8 cellular contexts compared by ENCODE assay signal in the genomic region with DNA sequence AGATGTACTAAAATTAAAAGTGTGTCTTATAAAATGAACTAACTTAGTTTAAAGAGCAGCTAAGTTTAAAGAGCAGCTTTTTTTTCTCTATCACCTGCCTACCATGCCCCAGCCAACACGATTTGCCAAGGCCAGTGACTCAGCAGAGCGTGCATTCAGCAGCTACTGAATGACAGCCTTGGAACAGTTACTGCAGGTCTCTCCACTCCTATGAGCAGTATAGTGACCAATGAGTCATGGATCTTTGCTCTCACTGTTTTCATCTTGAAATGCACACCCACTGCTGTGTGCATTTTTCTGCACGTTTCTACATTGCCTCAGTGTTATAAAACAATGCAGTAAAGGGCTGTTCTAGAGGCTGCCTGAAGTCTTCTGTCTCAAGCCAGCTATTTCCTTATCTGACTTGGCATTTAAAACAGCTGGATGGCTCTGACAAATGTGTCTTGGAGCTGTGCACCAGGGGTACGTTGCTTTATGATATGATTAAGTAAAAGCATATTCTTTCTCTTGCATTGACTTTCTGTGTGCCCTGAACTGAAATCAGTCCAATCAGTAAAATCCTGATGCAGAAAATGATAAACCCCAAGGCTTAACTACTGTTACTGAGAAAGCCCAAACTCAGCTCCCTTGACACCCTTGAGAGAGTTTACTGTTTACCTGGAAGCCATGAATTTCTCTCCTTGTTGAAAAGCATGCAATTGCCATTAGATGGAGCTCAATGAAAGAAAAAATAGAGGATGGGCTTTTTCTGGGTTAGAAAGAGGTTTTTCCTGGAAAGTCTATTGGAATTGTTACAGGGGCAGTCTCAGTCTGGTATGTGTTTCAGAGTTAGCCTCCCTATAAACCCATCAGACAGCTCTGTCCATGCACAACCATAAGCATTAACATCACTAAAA.
DNase-seq lines count a peak whose midpoint lies in the region; ATAC-seq and TF ChIP-seq lines count a peak whose summit lies in the region.

No MANE protein-coding gene starts in this region.

- H3K4me3 ChIP-seq in ascending aorta (no peak overlapping the region), stomach smooth muscle (ENCODE audit: low read length in 2 of 2) (no peak overlapping the region)

- H3K4me1 ChIP-seq in ascending aorta (peaks cover 0 to 12% of the 10 kb centered on the region in 2 donors), stomach smooth muscle (ENCODE audit: control insufficient read depth, insufficient read depth, low read length) (peaks cover 10% of the 10 kb centered on the region)

- in situ Hi-C loops in ACHN (cut with HindIII; ENCODE audit: low pct_ligation_motif_present, low pct_unique_long_range_greater_than_20kb, low sequenced_read_pairs): no loop called here

- TF ChIP-seq CTCF in ascending aorta (IDR thresholded peaks at IDR 0.05): no peak

- intact Hi-C loops in ascending aorta (cut with DNase I): loop anchor here (5.0 kb wide), 1 partner anchor 67 kb away; a partner anchor contains a TSS

- ATAC-seq in HG02884 (IDR thresholded peaks at IDR 0.05; ENCODE audit: unreplicated experiment) (no peak), HG03565 (IDR thresholded peaks at IDR 0.05; ENCODE audit: unreplicated experiment) (no peak)

- no peaks in the 10 kb centered on the region for H3K36me3 ChIP-seq in ascending aorta
- no peaks in the 10 kb centered on the region for H3K36me3 ChIP-seq in stomach smooth muscle (ENCODE audit: control insufficient read depth in 2 of 2, insufficient read depth in 2 of 2, low read length in 2 of 2)

- H3K9ac ChIP-seq in stomach smooth muscle (ENCODE audit: low read length in 2 of 2): no peak overlapping the region

- peak overlapping the region in 1 of 2 donors; percentile 36 for H3K27ac ChIP-seq in ascending aorta
- peak overlapping the region; percentile 49 for H3K27ac ChIP-seq in stomach smooth muscle (ENCODE audit: low read length)

- no peaks in the 10 kb centered on the region for H3K27me3 ChIP-seq in ascending aorta
- no peaks in the 10 kb centered on the region for H3K27me3 ChIP-seq in stomach smooth muscle (ENCODE audit: control insufficient read depth in 1 of 2, insufficient read depth in 2 of 2, low read length in 2 of 2)

- DNase-seq in ACHN (peak; percentile 48), HS-5 (ENCODE audit: low read depth) (peak; percentile 43), ascending aorta (ENCODE audit: low spot score in 2 of 2) (peak; percentile 41 to 69), iris pigment epithelial cell (ENCODE audit: low read depth) (peak; percentile 75), HuH-7.5 (ENCODE audit: low spot score) (no peak)

- no peaks in the 10 kb centered on the region for H3K9me3 ChIP-seq in ascending aorta
- H3K9me3 ChIP-seq in stomach smooth muscle (ENCODE audit: control insufficient read depth in 2 of 2, low read length in 2 of 2): no peaks in the 10 kb centered on the region
